19 cellular contexts compared by ENCODE assay signal in genomic region chr11:75777461-75778110, GRCh38. TPM values are rescaled to one million over a fixed set of nuclear protein-coding genes. Genes with fewer than 3 reads are reported as not detected.
DNase-seq lines count a peak whose midpoint lies in the region; ATAC-seq and TF ChIP-seq lines count a peak whose summit lies in the region.
"Had no signal": no experiment of that assay in that cellular context is flagged by ENCODE, and none has a peak within 500 bp of the region (broad histone marks: within the 10 kb centered on the region; RNA-seq: fewer than 3 reads in every experiment).

No MANE protein-coding gene starts in this region.

- CTCF ChIA-PET in activated CD4-positive, alpha-beta T cell treated with anti-CD3 and anti-CD28 coated beads for 36 hours (lab: Charles Lee), result interaction anchor here (0.6 to 1.1 kb wide), 3 partner anchors 19 to 499 kb away, joined by 3 to 5 read pairs (median 3); no protein-coding TSS in a partner anchor

- H3K27me3 ChIP-seq in brain microvascular endothelial cell (replicated peaks), result no peaks in the 10 kb centered on the region
- no peaks in the 10 kb centered on the region for H3K27me3 ChIP-seq in neural progenitor cell
- H3K27me3 ChIP-seq: heart right ventricle, SJCRH30, tibial artery had no signal

- H4K20me1 ChIP-seq in neural progenitor cell (ENCODE audit: low read depth), result no peaks in the 10 kb centered on the region

- H3K4me1 Mint-ChIP-seq in activated CD4-positive, alpha-beta T cell treated with anti-CD3 and anti-CD28 coated beads for 36 hours, result peaks cover 15% of the 10 kb centered on the region
- H3K4me1 Mint-ChIP-seq in chondrocyte (ENCODE audit: low read depth) (no peaks in the 10 kb centered on the region), neural progenitor cell (peaks cover 14% of the 10 kb centered on the region)
- H3K4me1 Mint-ChIP-seq in stimulated activated effector memory CD8-positive, alpha-beta T cell treated with anti-CD3 and anti-CD28 coated beads, Interleukin-12 subunit alpha, Interleukin-12 subunit beta, amount 100 ng/mL, for 72 hours, result peaks cover 42% of the 10 kb centered on the region
- H3K4me1 Mint-ChIP-seq: neural crest cell had no signal

- H3K4me3 Mint-ChIP-seq in activated CD4-positive, alpha-beta T cell treated with anti-CD3 and anti-CD28 coated beads for 36 hours, result no peak overlapping the region
- H3K4me3 Mint-ChIP-seq in chondrocyte (ENCODE audit: unreplicated experiment) (no peak overlapping the region), neural progenitor cell (no peak overlapping the region)
- no peak overlapping the region for H3K4me3 Mint-ChIP-seq in stimulated activated effector memory CD8-positive, alpha-beta T cell treated with anti-CD3 and anti-CD28 coated beads, Interleukin-12 subunit alpha, Interleukin-12 subunit beta, amount 100 ng/mL, for 72 hours
- H3K4me3 Mint-ChIP-seq: activated B cell treated with CpG ODN at 0.5 μM for 24 hours; activated T-cell treated with anti-CD3 and anti-CD28 coated beads, Interleukin-2, amount 50 U/mL, for 4 hours; neural crest cell had no signal

- DNase-seq in activated CD4-positive, alpha-beta T cell treated with anti-CD3 and anti-CD28 coated beads for 36 hours, result no peak
- no peak for DNase-seq in activated CD4-positive, alpha-beta T cell treated with anti-CD3 and anti-CD28 coated beads, Interleukin-2, amount 50 U/mL, for 4 hours
- DNase-seq in NOMO-1 treated with DMSO at 0.1 percent for 48 hours (lab: John Stamatoyannopoulos, UW; ENCODE audit: unreplicated experiment) (peak; percentile 63), chondrocyte (ENCODE audit: low spot score) (peak; percentile 73), T-helper 9 cell (no peak), brain microvascular endothelial cell (no peak), neural progenitor cell (ENCODE audit: low spot score) (no peak)
- no peak for DNase-seq in stimulated activated effector memory CD8-positive, alpha-beta T cell treated with anti-CD3 and anti-CD28 coated beads, Interleukin-12 subunit alpha, Interleukin-12 subunit beta, amount 100 ng/mL, for 72 hours (ENCODE audit: low spot score in 2 of 2)
- DNase-seq: activated B cell treated with CpG ODN at 0.5 μM for 24 hours; activated T-cell treated with anti-CD3 and anti-CD28 coated beads, Interleukin-2, amount 50 U/mL, for 4 hours; heart right ventricle; NCI-H1092 treated with DMSO at 0.1 percent for 48 hours; SJCRH30; tibial artery had no signal

- H3F3A ChIP-seq in neural progenitor cell (ENCODE audit: low read depth), result no peaks in the 10 kb centered on the region

- H3K4me3 ChIP-seq in brain microvascular endothelial cell (ENCODE audit: low read depth, low read length) (no peak overlapping the region), neural progenitor cell (no peak overlapping the region)
- H3K4me3 ChIP-seq: A549, heart right ventricle, SJCRH30, smooth muscle cell, tibial artery had no signal

- no peak overlapping the region for H2AFZ ChIP-seq in neural progenitor cell (replicated peaks)

- no peaks in the 10 kb centered on the region for H3K9me3 Mint-ChIP-seq in activated CD4-positive, alpha-beta T cell treated with anti-CD3 and anti-CD28 coated beads for 36 hours (ENCODE audit: low read depth)
- H3K9me3 Mint-ChIP-seq in chondrocyte (ENCODE audit: low read depth), result no peaks in the 10 kb centered on the region
- no peaks in the 10 kb centered on the region for H3K9me3 Mint-ChIP-seq in stimulated activated effector memory CD8-positive, alpha-beta T cell treated with anti-CD3 and anti-CD28 coated beads, Interleukin-12 subunit alpha, Interleukin-12 subunit beta, amount 100 ng/mL, for 72 hours
- no peaks in the 10 kb centered on the region for H3K9me3 Mint-ChIP-seq in neural progenitor cell
- H3K9me3 Mint-ChIP-seq: activated B cell treated with CpG ODN at 0.5 μM for 24 hours; activated T-cell treated with anti-CD3 and anti-CD28 coated beads, Interleukin-2, amount 50 U/mL, for 4 hours; neural crest cell had no signal

- H3K36me3 ChIP-seq in brain microvascular endothelial cell (replicated peaks) (no peaks in the 10 kb centered on the region), neural progenitor cell (no peaks in the 10 kb centered on the region)
- H3K36me3 ChIP-seq: heart right ventricle, SJCRH30, tibial artery had no signal

- peak; percentile 31 for ATAC-seq in activated CD4-positive, alpha-beta T cell treated with anti-CD3 and anti-CD28 coated beads for 36 hours
- ATAC-seq in stimulated activated effector memory CD8-positive, alpha-beta T cell treated with anti-CD3 and anti-CD28 coated beads, Interleukin-12 subunit alpha, Interleukin-12 subunit beta, amount 100 ng/mL, for 72 hours, result peak; percentile 58
- ATAC-seq: A549, left lobe of liver had no signal

- no peak overlapping the region for H3K9ac ChIP-seq in neural progenitor cell

- no peaks in the 10 kb centered on the region for H3K9me3 ChIP-seq in neural progenitor cell (ENCODE audit: low read depth)
- H3K9me3 ChIP-seq: A549, heart right ventricle, SJCRH30, tibial artery had no signal

- H3K27ac Mint-ChIP-seq in activated CD4-positive, alpha-beta T cell treated with anti-CD3 and anti-CD28 coated beads for 36 hours, result no peak overlapping the region
- H3K27ac Mint-ChIP-seq in chondrocyte (ENCODE audit: unreplicated experiment) (no peak overlapping the region), neural progenitor cell (no peak overlapping the region)
- H3K27ac Mint-ChIP-seq in stimulated activated effector memory CD8-positive, alpha-beta T cell treated with anti-CD3 and anti-CD28 coated beads, Interleukin-12 subunit alpha, Interleukin-12 subunit beta, amount 100 ng/mL, for 72 hours, result peak overlapping the region; percentile 24
- H3K27ac Mint-ChIP-seq: activated B cell treated with CpG ODN at 0.5 μM for 24 hours had no signal

- POLR2A ChIA-PET in activated CD4-positive, alpha-beta T cell treated with anti-CD3 and anti-CD28 coated beads for 36 hours (lab: Charles Lee), result no interaction called here

- H3K79me2 ChIP-seq in neural progenitor cell (ENCODE audit: low read depth), result no peaks in the 10 kb centered on the region

- H3K4me2 ChIP-seq in neural progenitor cell, result no peak overlapping the region
- H3K4me2 ChIP-seq: A549, smooth muscle cell had no signal

- peaks cover 10% of the 10 kb centered on the region for H3K4me1 ChIP-seq in neural progenitor cell
- H3K4me1 ChIP-seq: A549, SJCRH30, tibial artery had no signal

- no peaks in the 10 kb centered on the region for H3K36me3 Mint-ChIP-seq in activated CD4-positive, alpha-beta T cell treated with anti-CD3 and anti-CD28 coated beads for 36 hours (ENCODE audit: low read depth)
- no peaks in the 10 kb centered on the region for H3K36me3 Mint-ChIP-seq in chondrocyte (ENCODE audit: low read depth)
- no peaks in the 10 kb centered on the region for H3K36me3 Mint-ChIP-seq in stimulated activated effector memory CD8-positive, alpha-beta T cell treated with anti-CD3 and anti-CD28 coated beads, Interleukin-12 subunit alpha, Interleukin-12 subunit beta, amount 100 ng/mL, for 72 hours
- H3K36me3 Mint-ChIP-seq in neural progenitor cell, result no peaks in the 10 kb centered on the region

- no peaks in the 10 kb centered on the region for H3K27me3 Mint-ChIP-seq in activated CD4-positive, alpha-beta T cell treated with anti-CD3 and anti-CD28 coated beads for 36 hours
- H3K27me3 Mint-ChIP-seq in chondrocyte (ENCODE audit: low read depth) (peaks cover 2% of the 10 kb centered on the region), neural progenitor cell (ENCODE audit: insufficient read depth, low read depth) (peaks cover 2% of the 10 kb centered on the region)
- H3K27me3 Mint-ChIP-seq: activated B cell treated with CpG ODN at 0.5 μM for 24 hours had no signal

- in situ Hi-C loops in brain microvascular endothelial cell (cut with HindIII; ENCODE audit: low pct_ligation_motif_present, low sequenced_read_pairs), result no loop called here

- TF ChIP-seq CTCF in chondrocyte (IDR thresholded peaks at IDR 0.05) (no peak), brain microvascular endothelial cell (IDR thresholded peaks at IDR 0.05; ENCODE audit: low read depth, low read length, missing control alignments) (no peak), neural progenitor cell (IDR thresholded peaks at IDR 0.05) (no peak)

- no peak overlapping the region for H3K27ac ChIP-seq in brain microvascular endothelial cell
- H3K27ac ChIP-seq in neural progenitor cell, result no peak overlapping the region
- H3K27ac ChIP-seq: A549, SJCRH30, tibial artery had no signal

- intact Hi-C loops in activated CD4-positive, alpha-beta T cell treated with anti-CD3 and anti-CD28 coated beads for 36 hours (cut with DNase I, micrococcal nuclease), result no loop called here

RNA-seq across cellular contexts. Expression of gene DGAT2, which starts 9.0 kb away (rescaled TPM):
- total RNA-seq in activated CD4-positive, alpha-beta T cell treated with anti-CD3 and anti-CD28 coated beads for 36 hours, result 1 to 10 TPM; 1.4 to 1.5 TPM
- 1.3 to 1.6 TPM in 2 of 3 replicates, not detected in the other for total RNA-seq in chondrocyte
- total RNA-seq in neural progenitor cell (ENCODE audit: low replicate concordance), result 1.7 and 4.4 TPM in 2 replicates

RNA-seq across cellular contexts. Expression of gene UVRAG, which starts 37.4 kb away (rescaled TPM):
- 10 to 100 TPM; 11.4 to 13.4 TPM for total RNA-seq in activated CD4-positive, alpha-beta T cell treated with anti-CD3 and anti-CD28 coated beads for 36 hours
- total RNA-seq in chondrocyte, result 15.7 to 32.5 TPM (median 16.9 TPM) in 3 replicates
- total RNA-seq in neural progenitor cell (ENCODE audit: low replicate concordance), result 30.6 and 34.0 TPM in 2 replicates

RNA-seq across cellular contexts. Expression of gene MOGAT2, which starts 59.9 kb away (rescaled TPM):
- not detected for total RNA-seq in activated CD4-positive, alpha-beta T cell treated with anti-CD3 and anti-CD28 coated beads for 36 hours
- total RNA-seq in chondrocyte (not detected in 3 replicates), neural progenitor cell (ENCODE audit: low replicate concordance) (0.09 TPM in 1 of 2 replicates, not detected in the other)
- total RNA-seq: NCI-H460, neural crest cell, SJCRH30, smooth muscle cell had no signal

Comparison
In these comparisons a context has a peak if more than half of its experiments do, and no peak if none do; other contexts are left out.
1. DNase-seq: peak in NOMO-1 treated with DMSO at 0.1 percent for 48 hours (single experiment) and chondrocyte (single experiment); none in activated CD4-positive, alpha-beta T cell treated with anti-CD3 and anti-CD28 coated beads for 36 hours (single experiment), activated CD4-positive, alpha-beta T cell treated with anti-CD3 and anti-CD28 coated beads, Interleukin-2, amount 50 U/mL, for 4 hours (0 of 2), stimulated activated effector memory CD8-positive, alpha-beta T cell treated with anti-CD3 and anti-CD28 coated beads, Interleukin-12 subunit alpha, Interleukin-12 subunit beta, amount 100 ng/mL, for 72 hours (0 of 2), T-helper 9 cell (single experiment), brain microvascular endothelial cell (single experiment) and neural progenitor cell (single experiment).